8 cellular contexts compared by ENCODE assay signal in genomic region chr3:62318365-62318751, GRCh38. TPM values are rescaled to one million over a fixed set of nuclear protein-coding genes. Genes with fewer than 3 reads are reported as not detected.
DNase-seq lines count a peak whose midpoint lies in the region; ATAC-seq, FAIRE-seq and TF ChIP-seq lines count a peak whose summit lies in the region.

No MANE protein-coding gene starts in this region.

- ATAC-seq in GM19455 (IDR thresholded peaks at IDR 0.05; ENCODE audit: unreplicated experiment) (no peak), omental fat pad (ENCODE audit: low FRiP score) (no peak)

- H3K9me3 ChIP-seq in AG04450 (ENCODE audit: control insufficient read depth, insufficient read depth, low read length) (peaks cover 5% of the 10 kb centered on the region; the same call in 1 of the 2 replicates), muscle layer of duodenum (ENCODE audit: control insufficient read depth in 1 of 2, low read length in 2 of 2) (no peaks in the 10 kb centered on the region)

- TF ChIP-seq CTCF in AG04450 (IDR thresholded peaks at IDR 0.05; ENCODE audit: low read depth, low read length) = no peak
- no peak for TF ChIP-seq CTCF in HFF-Myc (IDR thresholded peaks at IDR 0.05; ENCODE audit: low read depth, low read length, missing control alignments)
- no peak for TF ChIP-seq CTCF in bronchial epithelial cell (IDR thresholded peaks at IDR 0.05; ENCODE audit: insufficient read depth, low read length, severe bottlenecking)
- no peak for TF ChIP-seq CTCF in omental fat pad (IDR thresholded peaks at IDR 0.05)

- no peaks in the 10 kb centered on the region for H3K27me3 ChIP-seq in AG04450 (ENCODE audit: control insufficient read depth, insufficient read depth, low read length)
- H3K27me3 ChIP-seq in bronchial epithelial cell (ENCODE audit: control insufficient read depth, insufficient read depth, low read length) = no peaks in the 10 kb centered on the region
- no peaks in the 10 kb centered on the region for H3K27me3 ChIP-seq in muscle layer of duodenum (ENCODE audit: low read depth, low read length)

- H3K4me3 ChIP-seq in AG04450 (ENCODE audit: low read depth, low read length) = peak overlapping the region; percentile 84
- H3K4me3 ChIP-seq in HFF-Myc (replicated peaks; ENCODE audit: low read depth, low read length) = peak overlapping the region; percentile 54
- H3K4me3 ChIP-seq in bronchial epithelial cell (ENCODE audit: low read depth, low read length) = peak overlapping the region; percentile 56
- H3K4me3 ChIP-seq in muscle layer of duodenum (ENCODE audit: low read depth in 1 of 2, low read length in 2 of 2) = peak overlapping the region; percentile 70 to 81

- no peak overlapping the region for H3K27ac ChIP-seq in AG04450 (ENCODE audit: low read depth, low read length)
- H3K27ac ChIP-seq in muscle layer of duodenum (ENCODE audit: low read length) = peak overlapping the region; percentile 68

- FAIRE-seq in bronchial epithelial cell (lab: Jason Lieb, UNC) = no peak

- H3K36me3 ChIP-seq in bronchial epithelial cell (ENCODE audit: control insufficient read depth, insufficient read depth, low read length) (no peaks in the 10 kb centered on the region), muscle layer of duodenum (ENCODE audit: control insufficient read depth in 1 of 2, insufficient read depth in 2 of 2, low read length in 2 of 2) (peaks cover 0 to 8% of the 10 kb centered on the region in 2 donors)

- CTCF ChIA-PET in AG04450 (lab: Charles Lee) = interaction anchor here (0.6 to 3.7 kb wide), 3 partner anchors 13 to 117 kb away, joined by 5 to 13 read pairs (median 6); no protein-coding TSS in a partner anchor

- DNase-seq in AG04450 (ENCODE audit: low read depth, low spot score) = no peak
- DNase-seq in HFF-Myc (ENCODE audit: extremely low read depth, low read depth) = no peak
- DNase-seq in bronchial epithelial cell (ENCODE audit: low read depth) = no peak
- no peak for DNase-seq in activated gamma-delta T cell (lab: John Stamatoyannopoulos, UW)
- DNase-seq in NCI-H1417 (lab: John Stamatoyannopoulos, UW) = no peak
- no peak for DNase-seq in omental fat pad (ENCODE audit: low spot score)

- H3K4me1 ChIP-seq in muscle layer of duodenum (ENCODE audit: control insufficient read depth in 1 of 2, insufficient read depth in 2 of 2, low read length in 2 of 2) = no peaks in the 10 kb centered on the region

- POLR2A ChIA-PET in AG04450 (lab: Yijun Ruan, JAX) = no interaction called here

RNA-seq across cellular contexts. Expression of gene FEZF2, which starts 55.0 kb away (rescaled TPM):
- not detected in 2 replicates for polyA plus RNA-seq in AG04450 (2011; rRNA removed)
- not detected in 2 replicates for polyA minus RNA-seq in AG04450 (2011; rRNA and poly(A)+ RNA removed)
- total RNA-seq in bronchial epithelial cell (not detected in 2 replicates), omental fat pad (not detected)
